ENCODE assay signal across 9 cellular contexts in the genomic region with DNA sequence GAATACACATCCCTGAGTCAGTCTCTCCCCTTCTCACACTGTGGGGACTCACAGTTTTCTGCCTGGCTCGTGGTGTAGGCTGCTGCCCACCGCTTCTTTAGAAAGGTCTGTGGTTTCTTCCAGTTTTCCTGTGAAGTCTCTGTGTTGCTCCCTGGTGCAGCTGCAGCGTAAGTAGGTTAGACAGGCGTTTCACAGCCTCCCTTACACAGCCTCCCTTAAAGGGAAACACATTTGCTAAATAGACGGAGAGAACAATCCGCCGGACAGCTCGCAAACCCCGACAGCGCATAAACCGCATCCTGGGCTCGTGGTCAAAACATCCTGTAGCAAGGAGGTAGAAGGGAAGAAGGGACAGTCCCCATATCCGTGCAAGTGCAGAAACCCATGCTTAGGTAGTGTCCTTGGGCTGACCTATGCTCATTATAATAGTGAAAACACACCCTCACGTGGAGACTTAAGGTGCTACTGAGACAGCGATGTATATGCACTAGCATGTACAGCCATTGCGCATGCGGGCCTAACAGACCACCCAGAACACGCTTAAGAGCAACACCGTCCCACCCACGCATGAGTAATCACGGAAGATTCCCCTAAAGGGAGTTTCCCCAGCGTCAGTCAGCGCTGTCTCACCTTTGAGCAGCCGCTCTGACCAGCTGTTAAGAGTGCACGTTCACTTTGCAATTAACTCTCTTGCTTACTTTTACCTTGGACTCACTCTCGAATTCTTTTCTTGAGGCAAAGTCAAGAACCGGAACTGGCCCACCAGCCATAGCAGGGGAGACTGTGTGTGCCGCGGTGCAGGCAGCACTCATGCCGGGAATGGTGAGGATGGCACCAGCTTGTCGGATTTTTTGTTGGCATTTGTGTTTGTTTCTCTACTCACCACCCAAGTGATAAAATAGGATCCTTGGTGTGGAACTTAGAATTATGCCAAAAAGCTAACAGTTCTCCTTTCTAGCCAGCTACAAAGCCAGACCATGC. TPM values are rescaled to one million over a fixed set of nuclear protein-coding genes. Genes with fewer than 3 reads are reported as not detected.
DNase-seq lines count a peak whose midpoint lies in the region; ATAC-seq and TF ChIP-seq lines count a peak whose summit lies in the region.
"Had no signal": no experiment of that assay in that cellular context is flagged by ENCODE, and none has a peak within 500 bp of the region (broad histone marks: within the 10 kb centered on the region; RNA-seq: fewer than 3 reads in every experiment).

No MANE protein-coding gene starts in this region.

- no peak for TF ChIP-seq CTCF in activated CD8-positive, alpha-beta T cell treated with anti-CD3 and anti-CD28 coated beads for 36 hours (IDR thresholded peaks at IDR 0.05)
- no peak for TF ChIP-seq CTCF in left lung (IDR thresholded peaks at IDR 0.05)

- peak; percentile 64 to 96 (median 83) for DNase-seq in CD4-positive, CD25-positive, alpha-beta regulatory T cell
- peak; percentile 99 for DNase-seq in activated CD8-positive, alpha-beta T cell treated with anti-CD3 and anti-CD28 coated beads for 36 hours
- DNase-seq in left lung (no peak), NCI-H748 (lab: John Stamatoyannopoulos, UW; ENCODE audit: unreplicated experiment) (no peak), NCI-H187 (lab: John Stamatoyannopoulos, UW) (no peak)

- peaks cover 6% of the 10 kb centered on the region for H3K27me3 Mint-ChIP-seq in CD4-positive, CD25-positive, alpha-beta regulatory T cell
- peaks cover 3% of the 10 kb centered on the region for H3K27me3 Mint-ChIP-seq in activated CD8-positive, alpha-beta T cell treated with anti-CD3 and anti-CD28 coated beads for 36 hours

- H3K4me3 ChIP-seq in CD4-positive, CD25-positive, alpha-beta regulatory T cell (ENCODE audit: low read depth, low read length), result peak overlapping the region; percentile 77
- H3K4me3 ChIP-seq in left lung, result peak overlapping the region in 1 of 2 donors; percentile 28

- peaks cover 0 to 44% (median 26%) of the 10 kb centered on the region in 4 donors for H3K4me1 Mint-ChIP-seq in CD4-positive, CD25-positive, alpha-beta regulatory T cell
- peaks cover 61% of the 10 kb centered on the region for H3K4me1 Mint-ChIP-seq in activated CD8-positive, alpha-beta T cell treated with anti-CD3 and anti-CD28 coated beads for 36 hours (ENCODE audit: low read depth)

- intact Hi-C loops in activated CD8-positive, alpha-beta T cell treated with anti-CD3 and anti-CD28 coated beads for 36 hours (cut with micrococcal nuclease), result loop anchor here (2.0 kb wide), 1 partner anchor 69 kb away; a partner anchor contains a TSS
- intact Hi-C loops in left lung (cut with DNase I), result no loop called here

- H3K36me3 ChIP-seq in CD4-positive, CD25-positive, alpha-beta regulatory T cell (ENCODE audit: control insufficient read depth, insufficient read depth, low read length), result no peaks in the 10 kb centered on the region
- no peaks in the 10 kb centered on the region for H3K36me3 ChIP-seq in left lung

- H3K36me3 Mint-ChIP-seq in CD4-positive, CD25-positive, alpha-beta regulatory T cell, result no peaks in the 10 kb centered on the region
- H3K36me3 Mint-ChIP-seq in activated CD8-positive, alpha-beta T cell treated with anti-CD3 and anti-CD28 coated beads for 36 hours (ENCODE audit: low read depth), result peaks cover 4% of the 10 kb centered on the region

- H3K27ac ChIP-seq in CD4-positive, CD25-positive, alpha-beta regulatory T cell (ENCODE audit: insufficient read depth, low read length, poor library complexity, severe bottlenecking), result peak overlapping the region; percentile 73
- peak overlapping the region in 1 of 2 donors; percentile 80 for H3K27ac ChIP-seq in left lung
- H3K27ac ChIP-seq in temporal lobe (ENCODE audit: low read depth, low read length), result peak overlapping the region; percentile 19

- H3K27me3 ChIP-seq in CD4-positive, CD25-positive, alpha-beta regulatory T cell (ENCODE audit: control insufficient read depth, insufficient read depth, low read length), result no peaks in the 10 kb centered on the region
- peaks cover 0 to 66% of the 10 kb centered on the region in 2 donors for H3K27me3 ChIP-seq in left lung

- peak overlapping the region; percentile 76 to 93 (median 91) for H3K27ac Mint-ChIP-seq in CD4-positive, CD25-positive, alpha-beta regulatory T cell
- peak overlapping the region; percentile 94 for H3K27ac Mint-ChIP-seq in activated CD8-positive, alpha-beta T cell treated with anti-CD3 and anti-CD28 coated beads for 36 hours

- H3K4me1 ChIP-seq in CD4-positive, CD25-positive, alpha-beta regulatory T cell (ENCODE audit: control insufficient read depth, insufficient read depth, low read length, poor library complexity, severe bottlenecking), result peaks cover 25% of the 10 kb centered on the region
- peaks cover 0 to 35% of the 10 kb centered on the region in 2 donors for H3K4me1 ChIP-seq in left lung

- no peaks in the 10 kb centered on the region for H3K9me3 ChIP-seq in CD4-positive, CD25-positive, alpha-beta regulatory T cell (ENCODE audit: control insufficient read depth in 2 of 2, low read length in 2 of 2)
- H3K9me3 ChIP-seq in left lung, result no peaks in the 10 kb centered on the region

- H3K9me3 Mint-ChIP-seq in CD4-positive, CD25-positive, alpha-beta regulatory T cell, result peaks cover 0 to 2% (median 0%) of the 10 kb centered on the region in 7 donors
- H3K9me3 Mint-ChIP-seq in activated CD8-positive, alpha-beta T cell treated with anti-CD3 and anti-CD28 coated beads for 36 hours, result peaks cover 9% of the 10 kb centered on the region

- POLR2A ChIA-PET in activated CD8-positive, alpha-beta T cell treated with anti-CD3 and anti-CD28 coated beads for 36 hours (lab: Charles Lee), result interaction anchor here (0.6 to 3.4 kb wide), 16 partner anchors 7 to 637 kb away, joined by 3 to 14 read pairs (median 4); a partner anchor contains a TSS

- ATAC-seq in CD4-positive, CD25-positive, alpha-beta regulatory T cell (ENCODE audit: low read depth in 2 of 2), result peak; percentile 90 to 96
- ATAC-seq in GM21367 (IDR thresholded peaks at IDR 0.05; ENCODE audit: unreplicated experiment) (peak; percentile 83), HG03575 (IDR thresholded peaks at IDR 0.05; ENCODE audit: extremely low read depth, insufficient number of reproducible peaks, low FRiP score, unreplicated experiment) (peak; percentile 84), left lung (peak; percentile 48)
- peak; percentile 90 for ATAC-seq in activated CD8-positive, alpha-beta T cell treated with anti-CD3 and anti-CD28 coated beads for 36 hours

- peak overlapping the region; percentile 65 to 88 (median 82) for H3K4me3 Mint-ChIP-seq in CD4-positive, CD25-positive, alpha-beta regulatory T cell
- H3K4me3 Mint-ChIP-seq in activated CD8-positive, alpha-beta T cell treated with anti-CD3 and anti-CD28 coated beads for 36 hours, result peak overlapping the region; percentile 74

- CTCF ChIA-PET in activated CD8-positive, alpha-beta T cell treated with anti-CD3 and anti-CD28 coated beads for 36 hours (lab: Charles Lee), result interaction anchor here (0.7 to 7.7 kb wide), 13 partner anchors 11 to 336 kb away, joined by 3 to 71 read pairs (median 5); a partner anchor contains a TSS

RNA-seq across cellular contexts. Expression of a gene that starts 16.6 kb away (rescaled TPM):
- total RNA-seq in CD4-positive, CD25-positive, alpha-beta regulatory T cell, result not detected
- not detected for polyA plus RNA-seq in CD4-positive, CD25-positive, alpha-beta regulatory T cell
- total RNA-seq in activated CD8-positive, alpha-beta T cell treated with anti-CD3 and anti-CD28 coated beads for 36 hours, result not detected
- under 1 TPM; 0.87 to 0.99 TPM for total RNA-seq in left lung
- total RNA-seq in temporal lobe, result 1.2 TPM
- total RNA-seq: epithelial cell of proximal tubule had no signal

RNA-seq across cellular contexts. Expression of a gene that starts 24.3 kb away (rescaled TPM):
- total RNA-seq in CD4-positive, CD25-positive, alpha-beta regulatory T cell, result 0.25 TPM
- under 1 TPM in 3 of 4 donors, not detected in 1; 0.15 to 0.37 (median 0.30) TPM for polyA plus RNA-seq in CD4-positive, CD25-positive, alpha-beta regulatory T cell
- under 1 TPM in 1 of 2 experiments, not detected in 1; 0.32 TPM for total RNA-seq in activated CD8-positive, alpha-beta T cell treated with anti-CD3 and anti-CD28 coated beads for 36 hours
- total RNA-seq in left lung (100 to 1,000 TPM in 1 of 2 donors, 1 to 10 TPM in 1; 5.2 to 119 TPM), temporal lobe (1.2 TPM)
- total RNA-seq: epithelial cell of proximal tubule had no signal

RNA-seq across cellular contexts. Expression of a gene that starts 36.6 kb away (rescaled TPM):
- not detected for total RNA-seq in CD4-positive, CD25-positive, alpha-beta regulatory T cell
- not detected for polyA plus RNA-seq in CD4-positive, CD25-positive, alpha-beta regulatory T cell
- not detected for total RNA-seq in activated CD8-positive, alpha-beta T cell treated with anti-CD3 and anti-CD28 coated beads for 36 hours
- total RNA-seq in left lung, result not detected
- not detected for total RNA-seq in temporal lobe
- total RNA-seq: epithelial cell of proximal tubule had no signal

RNA-seq across cellular contexts. Expression of a gene that starts 51.3 kb away (rescaled TPM):
- total RNA-seq in CD4-positive, CD25-positive, alpha-beta regulatory T cell, result not detected
- polyA plus RNA-seq in CD4-positive, CD25-positive, alpha-beta regulatory T cell, result not detected
- not detected for total RNA-seq in activated CD8-positive, alpha-beta T cell treated with anti-CD3 and anti-CD28 coated beads for 36 hours
- total RNA-seq in left lung, result under 1 TPM in 1 of 2 donors, not detected in 1; 0.29 TPM
- not detected for total RNA-seq in temporal lobe
- total RNA-seq: epithelial cell of proximal tubule had no signal

RNA-seq across cellular contexts. Expression of a gene that starts 53.9 kb away (rescaled TPM):
- not detected for total RNA-seq in CD4-positive, CD25-positive, alpha-beta regulatory T cell
- not detected for polyA plus RNA-seq in CD4-positive, CD25-positive, alpha-beta regulatory T cell
- 1 to 10 TPM; 1.4 to 2.6 TPM for total RNA-seq in activated CD8-positive, alpha-beta T cell treated with anti-CD3 and anti-CD28 coated beads for 36 hours
- total RNA-seq in left lung, result not detected
- not detected for total RNA-seq in temporal lobe
- total RNA-seq: epithelial cell of proximal tubule had no signal

Comparison
In these comparisons a context has a peak if more than half of its experiments do, and no peak if none do; other contexts are left out.
1. DNase-seq: peak in CD4-positive, CD25-positive, alpha-beta regulatory T cell (3 of 3) and activated CD8-positive, alpha-beta T cell treated with anti-CD3 and anti-CD28 coated beads for 36 hours (single experiment); none in left lung (0 of 2), NCI-H748 (single experiment) and NCI-H187 (0 of 2).
2. Peak in every context shown above with its lines, with median percentiles within 50 percentile points of each other: ATAC-seq.